Comparison of ENCODE assay signal across 11 cellular contexts in the genomic region with DNA sequence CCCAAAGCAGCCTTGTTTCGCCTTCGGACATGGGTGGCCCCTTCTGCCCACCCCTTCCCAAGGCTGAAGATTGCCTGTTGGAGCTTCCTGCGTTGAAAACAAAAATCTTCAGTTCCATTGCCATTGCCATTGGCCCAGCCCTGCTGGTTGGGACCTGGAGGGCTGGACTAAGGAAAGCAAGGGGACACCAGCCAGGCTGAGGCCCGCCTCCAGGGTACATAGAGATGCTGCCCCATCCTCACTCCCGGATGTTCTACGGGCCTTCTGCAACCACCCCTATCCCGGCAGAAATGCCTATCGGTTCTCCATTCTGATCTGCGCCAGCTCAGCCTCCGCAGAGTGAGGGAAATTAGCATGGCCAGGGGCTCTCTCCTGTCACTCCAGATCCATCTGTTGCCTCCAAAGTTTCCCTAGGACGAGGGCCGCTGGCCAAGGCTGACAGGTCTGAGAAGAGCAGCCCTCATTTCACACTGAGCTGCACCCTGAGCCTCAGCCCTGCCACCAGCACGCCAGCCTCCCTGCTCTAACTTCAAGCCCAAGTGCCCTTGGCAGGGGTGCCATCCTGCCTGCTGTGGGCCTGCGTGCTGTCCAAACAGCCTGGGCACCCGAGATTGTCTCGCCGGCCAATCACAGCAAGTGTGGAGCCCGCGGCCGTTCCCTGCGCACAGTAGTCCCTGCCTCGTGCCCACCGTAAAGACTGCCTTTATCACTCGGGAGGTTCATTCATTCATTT.
"Had no signal": no experiment of that assay in that cellular context is flagged by ENCODE, and none has a peak within 500 bp of the region (broad histone marks: within the 10 kb centered on the region; RNA-seq: fewer than 3 reads in every experiment).

No MANE protein-coding gene starts in this region.

- H3K27me3 ChIP-seq: brain microvascular endothelial cell, esophagus muscularis mucosa, gastroesophageal sphincter, tibial nerve had no signal

- ATAC-seq: gastroesophageal sphincter, natural killer cell had no signal

- DNase-seq: activated CD4-positive, alpha-beta T cell treated with anti-CD3 and anti-CD28 coated beads for 1 hour; brain microvascular endothelial cell; effector CD8-positive, alpha-beta T cell; immature natural killer cell; natural killer cell; T-helper 2 cell had no signal

- H3K4me3 ChIP-seq: esophagus muscularis mucosa, gastroesophageal sphincter, tibial nerve had no signal

- H3K27ac ChIP-seq: brain microvascular endothelial cell, esophagus muscularis mucosa, gastroesophageal sphincter, tibial nerve, VCaP had no signal

- H3K9me3 ChIP-seq: esophagus muscularis mucosa, gastroesophageal sphincter, tibial nerve had no signal

- FAIRE-seq: endothelial cell of umbilical vein had no signal

- H3K36me3 ChIP-seq: brain microvascular endothelial cell, esophagus muscularis mucosa, gastroesophageal sphincter, tibial nerve had no signal
